ENCODE assay signal across 10 cellular contexts in the genomic region with DNA sequence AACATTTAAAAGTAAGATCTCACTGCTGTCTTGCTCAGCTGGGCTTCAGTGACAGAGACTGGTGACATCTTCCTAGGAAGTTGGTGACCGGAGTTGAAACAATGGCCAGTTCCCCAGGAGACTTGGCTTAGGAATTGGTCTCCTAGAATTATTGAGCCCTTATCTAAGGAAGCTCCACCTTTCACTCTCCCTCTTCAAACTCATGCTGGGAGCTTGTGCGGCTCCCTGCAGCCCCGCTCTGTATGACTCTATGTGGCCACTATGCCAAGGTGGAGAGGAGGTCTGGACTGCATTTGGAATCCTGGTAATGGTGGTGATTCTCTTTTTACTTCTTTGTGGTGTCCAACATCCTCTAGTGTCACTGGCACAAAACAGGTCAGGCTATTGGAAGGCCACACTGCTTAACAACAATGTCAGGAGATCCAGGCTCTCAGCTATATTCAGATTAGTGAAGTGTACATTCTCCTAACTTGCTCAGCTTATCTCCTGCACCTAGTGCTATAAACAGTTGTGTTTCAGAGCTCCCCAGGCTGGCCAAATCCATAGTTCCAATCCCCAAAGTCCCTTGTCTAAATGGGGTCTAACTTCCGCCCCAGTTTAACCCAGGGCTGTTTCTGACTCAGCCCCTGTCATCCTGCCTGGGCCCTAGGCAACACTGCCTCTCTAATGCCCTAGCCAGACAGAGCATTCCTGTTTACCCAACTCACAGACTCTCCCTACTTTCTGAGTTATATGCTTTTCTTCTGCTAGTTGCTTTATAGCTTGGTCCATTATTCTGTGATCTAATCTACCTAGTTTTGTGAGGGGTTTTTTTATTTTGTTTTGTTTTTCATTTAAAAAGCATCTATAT. TPM values are rescaled to one million over a fixed set of nuclear protein-coding genes. Genes with fewer than 3 reads are reported as not detected.
DNase-seq lines count a peak whose midpoint lies in the region; ATAC-seq and TF ChIP-seq lines count a peak whose summit lies in the region.
"Had no signal": no experiment of that assay in that cellular context is flagged by ENCODE, and none has a peak within 500 bp of the region (broad histone marks: within the 10 kb centered on the region; RNA-seq: fewer than 3 reads in every experiment).

No MANE protein-coding gene starts in this region.

- H3K79me2 ChIP-seq in fibroblast of lung (ENCODE audit: control insufficient read depth, insufficient read depth, low read length), result peaks cover 97% of the 10 kb centered on the region

- H2AFZ ChIP-seq in fibroblast of lung (ENCODE audit: low read length), result no peak overlapping the region

- no peaks in the 10 kb centered on the region for H4K20me1 ChIP-seq in fibroblast of lung (ENCODE audit: control insufficient read depth, extremely low read depth, insufficient read depth, low read length)

- CTCF ChIA-PET in CD8-positive, alpha-beta T cell (lab: Charles Lee), result interaction anchor here (1.0 to 2.9 kb wide), 3 partner anchors 9 to 141 kb away, joined by 3 to 16 read pairs (median 3); no protein-coding TSS in a partner anchor

- no peak overlapping the region for H3K4me3 ChIP-seq in CD8-positive, alpha-beta T cell (ENCODE audit: low read depth, low read length)
- H3K4me3 ChIP-seq in fibroblast of lung (replicated peaks in 1 of 4; ENCODE audit: control extremely low read depth in 1 of 4, insufficient read depth in 1 of 4, low read depth in 3 of 4, low read length in 4 of 4), result no peak overlapping the region
- H3K4me3 ChIP-seq in HAP-1, result no peak overlapping the region
- no peak overlapping the region for H3K4me3 ChIP-seq in spleen

- TF ChIP-seq POLR2A in spleen (IDR thresholded peaks at IDR 0.05), result no peak

- TF ChIP-seq CTCF in CD8-positive, alpha-beta T cell (IDR thresholded peaks at IDR 0.05), result no peak
- no peak for TF ChIP-seq CTCF in fibroblast of lung (conservative IDR thresholded peaks at IDR 0.05 in 1 of 2, IDR thresholded peaks at IDR 0.05 in 1 of 2; ENCODE audit: low read depth in 1 of 2, low read length in 2 of 2)
- TF ChIP-seq CTCF in omental fat pad (IDR thresholded peaks at IDR 0.05), result no peak
- TF ChIP-seq CTCF in spleen (IDR thresholded peaks at IDR 0.05 in 8 of 11, conservative IDR thresholded peaks at IDR 0.05 in 3 of 11), result no peak

- POLR2A ChIA-PET in CD8-positive, alpha-beta T cell (lab: Charles Lee), result no interaction called here

- in situ Hi-C loops in HAP-1 (cut with MboI; ENCODE audit: low sequenced_read_pairs), result no loop called here

- no peak overlapping the region for H3K27ac ChIP-seq in CD8-positive, alpha-beta T cell (ENCODE audit: low read depth, low read length)
- H3K27ac ChIP-seq in fibroblast of lung (ENCODE audit: insufficient read depth, low read length) (peak overlapping the region; percentile 79), spleen (peak overlapping the region in 1 of 8 donors; percentile 3)

- no peak overlapping the region for H3K9ac ChIP-seq in fibroblast of lung (ENCODE audit: insufficient read depth, low read length)

- peaks cover 53% of the 10 kb centered on the region for H3K4me1 Mint-ChIP-seq in CD8-positive, alpha-beta T cell (ENCODE audit: low read depth)
- H3K4me1 Mint-ChIP-seq in T-helper 17 cell, result peaks cover 59% of the 10 kb centered on the region

- H3K27ac Mint-ChIP-seq in CD8-positive, alpha-beta T cell, result peak overlapping the region; percentile 25
- H3K27ac Mint-ChIP-seq in T-helper 17 cell, result peak overlapping the region; percentile 93

- no peaks in the 10 kb centered on the region for H3K27me3 ChIP-seq in CD8-positive, alpha-beta T cell (ENCODE audit: insufficient read depth, low read length)
- H3K27me3 ChIP-seq in fibroblast of lung (ENCODE audit: control insufficient read depth, insufficient read depth, low read length), result no peaks in the 10 kb centered on the region
- H3K27me3 ChIP-seq in HAP-1 (ENCODE audit: low read depth), result no peaks in the 10 kb centered on the region
- H3K27me3 ChIP-seq in spleen (replicated peaks in 1 of 7), result no peaks in the 10 kb centered on the region

- H3K4me1 ChIP-seq in CD8-positive, alpha-beta T cell (ENCODE audit: insufficient read depth, low read length), result peaks cover 5% of the 10 kb centered on the region
- peaks cover 30% of the 10 kb centered on the region for H3K4me1 ChIP-seq in fibroblast of lung (ENCODE audit: control insufficient read depth, extremely low read depth, insufficient read depth, low read length)
- no peaks in the 10 kb centered on the region for H3K4me1 ChIP-seq in HAP-1
- peaks cover 3 to 75% (median 23%) of the 10 kb centered on the region in 6 donors for H3K4me1 ChIP-seq in spleen

- intact Hi-C loops in CD8-positive, alpha-beta T cell (cut with DNase I, micrococcal nuclease), result no loop called here
- intact Hi-C loops in spleen (cut with DNase I; ENCODE audit: low total_unique reads), result no loop called here

- no peaks in the 10 kb centered on the region for H3K36me3 ChIP-seq in CD8-positive, alpha-beta T cell (ENCODE audit: insufficient read depth, low read length)
- H3K36me3 ChIP-seq in fibroblast of lung (ENCODE audit: control insufficient read depth, insufficient read depth, low read length) (peaks cover 4% of the 10 kb centered on the region), HAP-1 (replicated peaks) (no peaks in the 10 kb centered on the region), spleen (no peaks in the 10 kb centered on the region)

- H3K9me3 ChIP-seq in CD8-positive, alpha-beta T cell (ENCODE audit: low read length), result no peaks in the 10 kb centered on the region
- H3K9me3 ChIP-seq in T-helper 17 cell (ENCODE audit: control insufficient read depth, low read length, poor library complexity, severe bottlenecking), result no peaks in the 10 kb centered on the region
- no peaks in the 10 kb centered on the region for H3K9me3 ChIP-seq in fibroblast of lung (ENCODE audit: control insufficient read depth, insufficient read depth, low read depth, low read length)
- no peaks in the 10 kb centered on the region for H3K9me3 ChIP-seq in HAP-1
- no peaks in the 10 kb centered on the region for H3K9me3 ChIP-seq in spleen

- H3K36me3 Mint-ChIP-seq in CD8-positive, alpha-beta T cell, result peaks cover 27% of the 10 kb centered on the region
- H3K36me3 Mint-ChIP-seq in T-helper 17 cell (ENCODE audit: low read depth), result no peaks in the 10 kb centered on the region

- no peaks in the 10 kb centered on the region for H3K27me3 Mint-ChIP-seq in CD8-positive, alpha-beta T cell (ENCODE audit: low read depth)
- H3K27me3 Mint-ChIP-seq in T-helper 17 cell, result no peaks in the 10 kb centered on the region

- no peak overlapping the region for H3K4me2 ChIP-seq in fibroblast of lung (ENCODE audit: extremely low read depth, insufficient read depth, low read length)

- no peaks in the 10 kb centered on the region for H3K9me3 Mint-ChIP-seq in CD8-positive, alpha-beta T cell

- H3K4me3 Mint-ChIP-seq in CD8-positive, alpha-beta T cell, result no peak overlapping the region
- H3K4me3 Mint-ChIP-seq in T-helper 17 cell, result peak overlapping the region; percentile 68

- no peak for ATAC-seq in CD8-positive, alpha-beta T cell
- ATAC-seq in T-helper 17 cell, result no peak
- ATAC-seq in omental fat pad (ENCODE audit: low FRiP score), result peak; percentile 52
- no peak for ATAC-seq in HG02759 (IDR thresholded peaks at IDR 0.05; ENCODE audit: unreplicated experiment)
- ATAC-seq in GM21515 (IDR thresholded peaks at IDR 0.05; ENCODE audit: unreplicated experiment), result no peak

- WGBS in spleen, 5 donors, result 71 to 96% (median 85%) methylated on average over 4 of the region's 4 CpGs

- DNase-seq in CD8-positive, alpha-beta T cell, result no peak
- DNase-seq in T-helper 17 cell, result no peak
- DNase-seq in fibroblast of lung (ENCODE audit: low read depth in 2 of 2), result peak; percentile 39 to 79
- no peak for DNase-seq in omental fat pad (ENCODE audit: low spot score)
- no peak for DNase-seq in HAP-1 (ENCODE audit: low spot score in 2 of 2)
- no peak for DNase-seq in spleen
- DNase-seq: DMS 273 treated with DMSO at 0.1 percent for 48 hours, NCI-H1930 had no signal

RNA-seq across cellular contexts. Expression of a gene that starts 18.3 kb away (rescaled TPM):
- total RNA-seq in CD8-positive, alpha-beta T cell, result 10 to 100 TPM; 10.6 to 12.0 TPM
- total RNA-seq in T-helper 17 cell, result 10 to 100 TPM; 92.5 to 99.2 TPM
- 143 and 302 TPM in 2 replicates for total RNA-seq in fibroblast of lung
- 265 and 328 TPM in 2 replicates for polyA plus RNA-seq in fibroblast of lung
- polyA plus RNA-seq in fibroblast of lung (2012), result 168 and 218 TPM in 2 replicates
- 583 and 648 TPM in 2 replicates for polyA minus RNA-seq in fibroblast of lung (ENCODE audit: low replicate concordance)
- total RNA-seq in omental fat pad, result 100 to 1,000 TPM in 3 of 4 donors, 10 to 100 TPM in 1; 90.4 to 212 (median 146) TPM
- 10 to 100 TPM; 34.5 to 78.5 (median 55.2) TPM for total RNA-seq in spleen
- 1 to 10 TPM; 6.2 to 8.6 (median 6.7) TPM for polyA plus RNA-seq in spleen

Comparison
In these comparisons a context has a peak if more than half of its experiments do, and no peak if none do; other contexts are left out.
1. DNase-seq: peak in fibroblast of lung (2 of 2); none in CD8-positive, alpha-beta T cell (0 of 7), T-helper 17 cell (0 of 3), omental fat pad (single experiment), HAP-1 (0 of 2) and spleen (single experiment).